ENCODE assay signal across 8 cellular contexts in genomic region chr15:33737687-33738606, GRCh38.
DNase-seq lines count a peak whose midpoint lies in the region; ATAC-seq and TF ChIP-seq lines count a peak whose summit lies in the region.

No MANE protein-coding gene starts in this region.

- H3K4me3 ChIP-seq in AG10803 (ENCODE audit: low read length), result no peak overlapping the region
- H3K4me3 ChIP-seq in ascending aorta, result no peak overlapping the region
- H3K4me3 ChIP-seq in iPS DF 6.9 (ENCODE audit: low read length), result peak overlapping the region; percentile 29; the same call in 1 of the 2 replicates

- H3K27ac ChIP-seq in ascending aorta (no peak overlapping the region), iPS DF 6.9 (ENCODE audit: low read length) (no peak overlapping the region)

- peak; percentile 88 for TF ChIP-seq CTCF in AG10803 (conservative IDR thresholded peaks at IDR 0.05; ENCODE audit: low read length)
- TF ChIP-seq CTCF in ascending aorta (IDR thresholded peaks at IDR 0.05), result peak in 2 of 3 experiments; percentile 57 to 73

- H3K9me3 ChIP-seq in ascending aorta (no peaks in the 10 kb centered on the region), iPS DF 6.9 (ENCODE audit: control insufficient read depth, insufficient read depth, low read length) (no peaks in the 10 kb centered on the region)

- no peaks in the 10 kb centered on the region for H3K36me3 ChIP-seq in ascending aorta
- H3K36me3 ChIP-seq in iPS DF 6.9 (ENCODE audit: control insufficient read depth, insufficient read depth, low read length), result no peaks in the 10 kb centered on the region

- ATAC-seq in GM18511 (IDR thresholded peaks at IDR 0.05; ENCODE audit: unreplicated experiment) (peak; percentile 50), GM21360 (IDR thresholded peaks at IDR 0.05; ENCODE audit: unreplicated experiment) (no peak), HG03097 (IDR thresholded peaks at IDR 0.05; ENCODE audit: low FRiP score, unreplicated experiment) (no peak)

- intact Hi-C loops in ascending aorta (cut with DNase I), result no loop called here

- H3K4me1 ChIP-seq in ascending aorta (no peaks in the 10 kb centered on the region), iPS DF 6.9 (ENCODE audit: control insufficient read depth, insufficient read depth, low read length) (no peaks in the 10 kb centered on the region)

- WGBS in iPS DF 6.9 (ENCODE audit: insufficient coverage, insufficient read length), result no CpG with 5 or more reads among the region's 15 CpGs

- peak; percentile 13 for DNase-seq in AG10803 (ENCODE audit: low read depth)
- DNase-seq in NCI-H748 treated with DMSO at 0.1 percent for 48 hours (lab: John Stamatoyannopoulos, UW), result peak; percentile 8
- no peak for DNase-seq in ascending aorta (ENCODE audit: low spot score in 2 of 2)
- DNase-seq in iPS DF 6.9 (ENCODE audit: low read depth, low spot score), result peak; percentile 55
- peak; percentile 39 for DNase-seq in stimulated activated CD4-positive, alpha-beta T cell treated with anti-CD3 and anti-CD28 coated beads, Interleukin-4, amount 100 ng/mL, for 24 hours

- H3K27me3 ChIP-seq in ascending aorta, result no peaks in the 10 kb centered on the region
- H3K27me3 ChIP-seq in iPS DF 6.9 (ENCODE audit: control insufficient read depth, insufficient read depth, low read length), result no peaks in the 10 kb centered on the region

Comparison
In these comparisons a context has a peak if more than half of its experiments do, and no peak if none do; other contexts are left out.
1. DNase-seq: peak in AG10803 (single experiment), NCI-H748 treated with DMSO at 0.1 percent for 48 hours (single experiment), iPS DF 6.9 (single experiment) and stimulated activated CD4-positive, alpha-beta T cell treated with anti-CD3 and anti-CD28 coated beads, Interleukin-4, amount 100 ng/mL, for 24 hours (single experiment); none in ascending aorta (0 of 2).